Comparison of ENCODE assay signal across 26 cellular contexts in the genomic region with DNA sequence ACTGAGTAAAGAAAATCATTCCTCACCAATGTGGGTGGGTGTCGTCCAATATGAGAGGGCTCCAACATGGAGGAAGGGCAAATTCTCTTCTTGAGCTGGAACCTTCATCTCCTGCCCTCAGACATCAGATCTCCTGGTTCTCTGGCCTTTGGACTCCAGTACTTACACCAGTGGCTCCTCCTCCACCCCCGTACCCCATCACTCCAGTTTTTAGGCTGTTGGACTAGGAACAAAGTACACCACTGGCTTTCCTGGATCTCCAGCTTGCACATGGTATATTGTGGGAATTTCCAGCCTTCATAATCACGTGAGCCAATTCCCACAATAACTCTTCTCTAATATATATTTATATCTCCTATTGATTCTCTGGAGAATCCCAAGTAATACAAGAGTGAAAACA.
"Had no signal": no experiment of that assay in that cellular context is flagged by ENCODE, and none has a peak within 500 bp of the region (broad histone marks: within the 10 kb centered on the region; RNA-seq: fewer than 3 reads in every experiment).

No MANE protein-coding gene starts in this region.

- H3K27me3 ChIP-seq: neutrophil, ovary, right lobe of liver, sigmoid colon, stomach, thyroid gland, tibial nerve, upper lobe of right lung, uterus had no signal

- H3K79me2 ChIP-seq: parathyroid adenoma had no signal

- H3K9ac ChIP-seq: parathyroid adenoma had no signal

- H3K4me1 ChIP-seq: parathyroid adenoma, psoas muscle, right lobe of liver, sigmoid colon, stomach, thyroid gland, tibial nerve, upper lobe of right lung, uterus had no signal

- FAIRE-seq: small intestine had no signal

- H3K9me3 ChIP-seq: neutrophil, ovary, psoas muscle, right lobe of liver, sigmoid colon, stomach, thoracic aorta, thyroid gland, tibial nerve, upper lobe of right lung had no signal

- H3K27ac ChIP-seq: neutrophil, ovary, parathyroid adenoma, psoas muscle, right lobe of liver, sigmoid colon, stomach, thoracic aorta, thyroid gland, tibial nerve, upper lobe of right lung, uterus had no signal

- H2AFZ ChIP-seq: parathyroid adenoma had no signal

- DNase-seq: naive thymus-derived CD8-positive, alpha-beta T cell; nephron progenitor cell; nucleus accumbens; ovary; posterior cingulate gyrus; psoas muscle; right cardiac atrium; right lobe of liver; sigmoid colon; small intestine; stimulated activated CD4-positive, alpha-beta T cell treated with anti-CD3 and anti-CD28 coated beads, Interleukin-15, amount 100 ng/mL, for 24 hours; stimulated activated CD4-positive, alpha-beta T cell treated with anti-CD3 and anti-CD28 coated beads, Interleukin-2, amount 100 ng/mL, for 24 hours; stimulated activated CD4-positive, alpha-beta T cell treated with anti-CD3 and anti-CD28 coated beads, Interleukin-2, amount 100 ng/mL, for 48 hours; stimulated activated CD4-positive, alpha-beta T cell treated with anti-CD3 and anti-CD28 coated beads, Interleukin-4, amount 100 ng/mL, for 24 hours; stimulated activated naive B cell treated with anti-CD40 and anti-IgM and Interleukin-4, amounts not matched to agents 10 μg/mL and 1 μg/mL and 100 μg/mL, for 72 hours; stimulated activated naive CD4-positive, alpha-beta T cell treated with Interleukin-2 at 50 U/mL for 16 hours; stomach; thyroid gland; upper lobe of right lung; uterus had no signal

- H3K4me3 ChIP-seq: ovary, psoas muscle, right lobe of liver, sigmoid colon, stomach, thoracic aorta, thyroid gland, tibial nerve, upper lobe of right lung, uterus had no signal

- H3K36me3 ChIP-seq: neutrophil, ovary, right lobe of liver, sigmoid colon, stomach, thoracic aorta, thyroid gland, tibial nerve, upper lobe of right lung, uterus had no signal

- ATAC-seq: naive thymus-derived CD8-positive, alpha-beta T cell; natural killer cell treated with Interleukin-12 subunit alpha and Interleukin-12 subunit beta and Interleukin-15 and Interleukin-18, amount 100 ng/mL, for 72 hours; psoas muscle; right cardiac atrium; right lobe of liver; stimulated activated effector memory CD8-positive, alpha-beta T cell treated with anti-CD3 and anti-CD28 coated beads, Interleukin-12 subunit alpha, Interleukin-12 subunit beta, amount 100 ng/mL, for 72 hours; stimulated activated naive B cell treated with anti-CD40 and anti-IgM and Interleukin-4, amounts not matched to agents 10 μg/mL and 1 μg/mL and 100 μg/mL, for 72 hours; upper lobe of right lung had no signal
